ENCODE assay signal across 8 cellular contexts in genomic region chr6:30572078-30572605, GRCh38. TPM values are rescaled to one million over a fixed set of nuclear protein-coding genes. Genes with fewer than 3 reads are reported as not detected.
DNase-seq lines count a peak whose midpoint lies in the region; TF ChIP-seq lines count a peak whose summit lies in the region.

No MANE protein-coding gene starts in this region.

- no peaks in the 10 kb centered on the region for H3K27me3 ChIP-seq in AG04450 (ENCODE audit: control insufficient read depth, insufficient read depth, low read length)
- no peaks in the 10 kb centered on the region; the same call in 1 of the 2 replicates for H3K27me3 ChIP-seq in KMS-11 (ENCODE audit: insufficient read depth, low read depth)
- H3K27me3 ChIP-seq in colonic mucosa: no peaks in the 10 kb centered on the region
- H3K27me3 ChIP-seq in muscle layer of duodenum (ENCODE audit: low read depth, low read length): no peaks in the 10 kb centered on the region

- no peak for TF ChIP-seq CTCF in AG04450 (IDR thresholded peaks at IDR 0.05; ENCODE audit: low read depth, low read length)
- TF ChIP-seq CTCF in KMS-11 (conservative IDR thresholded peaks at IDR 0.05; ENCODE audit: low read depth, low read length): no peak
- no peak for TF ChIP-seq CTCF in colonic mucosa (IDR thresholded peaks at IDR 0.05)

- peak overlapping the region; percentile 75; the same call in 1 of the 2 replicates for H3K9ac ChIP-seq in KMS-11
- peak overlapping the region; percentile 84 to 88 for H3K9ac ChIP-seq in colonic mucosa (ENCODE audit: low read depth in 2 of 2, low read length in 2 of 2)

- CTCF ChIA-PET in AG04450 (lab: Charles Lee): no interaction called here

- H3K79me2 ChIP-seq in KMS-11 (ENCODE audit: insufficient read depth, low read depth): peaks cover 49% of the 10 kb centered on the region

- H3K9me3 ChIP-seq in AG04450 (ENCODE audit: control insufficient read depth, insufficient read depth, low read length): no peaks in the 10 kb centered on the region
- no peaks in the 10 kb centered on the region for H3K9me3 ChIP-seq in colonic mucosa
- no peaks in the 10 kb centered on the region for H3K9me3 ChIP-seq in muscle layer of duodenum (ENCODE audit: control insufficient read depth in 1 of 2, low read length in 2 of 2)

- H3K4me1 ChIP-seq in KMS-11 (ENCODE audit: low read depth, poor library complexity, severe bottlenecking) (peaks cover 31% of the 10 kb centered on the region), colonic mucosa (peaks cover 21% of the 10 kb centered on the region), muscle layer of duodenum (ENCODE audit: control insufficient read depth in 1 of 2, insufficient read depth in 2 of 2, low read length in 2 of 2) (peaks cover 9 to 29% of the 10 kb centered on the region in 2 donors)

- H4K20me1 ChIP-seq in KMS-11 (ENCODE audit: insufficient read depth): 0 out of 2 replicates have a peak, but pooled peaks cover 11% of the 10 kb centered on the region

- DNase-seq in AG04450 (ENCODE audit: low read depth, low spot score): no peak
- DNase-seq in colonic mucosa: no peak
- no peak for DNase-seq in NCI-H69 (lab: John Stamatoyannopoulos, UW)
- DNase-seq in central memory CD4-positive, alpha-beta T cell: no peak
- DNase-seq in HT-29 (ENCODE audit: low spot score): no peak
- no peak for DNase-seq in middle frontal gyrus (ENCODE audit: extremely low spot score, low spot score)

- POLR2A ChIA-PET in AG04450 (lab: Yijun Ruan, JAX): no interaction called here

- H3K27ac ChIP-seq in AG04450 (ENCODE audit: low read depth, low read length) (no peak overlapping the region), KMS-11 (peak overlapping the region; percentile 61; the same call in 1 of the 2 replicates), colonic mucosa (peak overlapping the region; percentile 92), muscle layer of duodenum (ENCODE audit: low read length) (peak overlapping the region; percentile 92)

- peak overlapping the region; percentile 66 for H3K4me2 ChIP-seq in KMS-11

- intact Hi-C loops in colonic mucosa (cut with DNase I): no loop called here

- H3K36me3 ChIP-seq in KMS-11 (ENCODE audit: insufficient read depth) (no peaks in the 10 kb centered on the region), colonic mucosa (no peaks in the 10 kb centered on the region), muscle layer of duodenum (ENCODE audit: control insufficient read depth in 1 of 2, insufficient read depth in 2 of 2, low read length in 2 of 2) (peaks cover 6 to 13% of the 10 kb centered on the region in 2 donors)

- H2AFZ ChIP-seq in KMS-11 (ENCODE audit: low read depth): no peak overlapping the region

- H3K4me3 ChIP-seq in AG04450 (ENCODE audit: low read depth, low read length): peak overlapping the region; percentile 98
- H3K4me3 ChIP-seq in KMS-11 (IDR thresholded peaks at IDR 0.05; ENCODE audit: insufficient read depth, low read depth, low read length): no peak overlapping the region
- H3K4me3 ChIP-seq in colonic mucosa: peak overlapping the region; percentile 73
- H3K4me3 ChIP-seq in muscle layer of duodenum (ENCODE audit: low read depth in 1 of 2, low read length in 2 of 2): peak overlapping the region; percentile 74 to 90

RNA-seq across cellular contexts. Expression of gene ABCF1, which starts 0.9 kb away (rescaled TPM):
- 32.3 and 38.7 TPM in 2 replicates for polyA plus RNA-seq in AG04450 (2011; rRNA removed)
- polyA minus RNA-seq in AG04450 (2011; rRNA and poly(A)+ RNA removed): 75.5 and 88.4 TPM in 2 replicates
- total RNA-seq in colonic mucosa: 10 to 100 TPM; 43.6 to 61.3 TPM
- total RNA-seq in HT-29 (2014; rRNA removed; shearing (Covaris generic)): 57.3 and 73.4 TPM in 2 replicates

RNA-seq across cellular contexts. Expression of gene PRR3, which starts 15.0 kb away (rescaled TPM):
- polyA plus RNA-seq in AG04450 (2011; rRNA removed): 26.8 and 27.3 TPM in 2 replicates
- 33.7 and 37.1 TPM in 2 replicates for polyA minus RNA-seq in AG04450 (2011; rRNA and poly(A)+ RNA removed)
- total RNA-seq in colonic mucosa: 1 to 10 TPM; 3.9 to 7.2 TPM
- 5.1 and 7.7 TPM in 2 replicates for total RNA-seq in HT-29 (2014; rRNA removed; shearing (Covaris generic))

RNA-seq across cellular contexts. Expression of gene GNL1, which starts 15.9 kb away (rescaled TPM):
- polyA plus RNA-seq in AG04450 (2011; rRNA removed): 41.7 and 50.0 TPM in 2 replicates
- 54.3 and 61.5 TPM in 2 replicates for polyA minus RNA-seq in AG04450 (2011; rRNA and poly(A)+ RNA removed)
- total RNA-seq in colonic mucosa: 10 to 100 TPM; 42.2 to 49.3 TPM
- total RNA-seq in HT-29 (2014; rRNA removed; shearing (Covaris generic)): 72.9 and 73.4 TPM in 2 replicates

RNA-seq across cellular contexts. Expression of gene PPP1R10, which starts 44.9 kb away (rescaled TPM):
- 32.9 and 43.2 TPM in 2 replicates for polyA plus RNA-seq in AG04450 (2011; rRNA removed)
- polyA minus RNA-seq in AG04450 (2011; rRNA and poly(A)+ RNA removed): 130 and 148 TPM in 2 replicates
- total RNA-seq in colonic mucosa: 10 to 100 TPM; 46.9 to 78.2 TPM
- total RNA-seq in HT-29 (2014; rRNA removed; shearing (Covaris generic)): 50.3 and 51.5 TPM in 2 replicates

RNA-seq across cellular contexts. Expression of gene MRPS18B, which starts 45.5 kb away (rescaled TPM):
- 56.6 and 59.8 TPM in 2 replicates for polyA plus RNA-seq in AG04450 (2011; rRNA removed)
- 40.5 and 47.8 TPM in 2 replicates for polyA minus RNA-seq in AG04450 (2011; rRNA and poly(A)+ RNA removed)
- 10 to 100 TPM; 63.6 to 70.3 TPM for total RNA-seq in colonic mucosa
- total RNA-seq in HT-29 (2014; rRNA removed; shearing (Covaris generic)): 55.4 and 66.8 TPM in 2 replicates
